Comparison of ENCODE assay signal across 23 cellular contexts in genomic region chr20:17667445-17667844, GRCh38. TPM values are rescaled to one million over a fixed set of nuclear protein-coding genes. Genes with fewer than 3 reads are reported as not detected.
"Had no signal": no experiment of that assay in that cellular context is flagged by ENCODE, and none has a peak within 500 bp of the region (broad histone marks: within the 10 kb centered on the region; RNA-seq: fewer than 3 reads in every experiment).

No MANE protein-coding gene starts in this region.

- H3K4me3 ChIP-seq: esophagus squamous epithelium, left ventricle myocardium inferior, mucosa of descending colon, right atrium auricular region, skin epidermis, tibial nerve had no signal

- ATAC-seq: activated CD4-positive, CD25-positive, alpha-beta regulatory T cell treated with anti-CD3 and anti-CD28 coated beads, Interleukin-2, amount 50 U/mL, for 24 hours; mucosa of descending colon; naive thymus-derived CD4-positive, alpha-beta T cell had no signal

- H3K27ac ChIP-seq: esophagus squamous epithelium, left ventricle myocardium inferior, right atrium auricular region had no signal

- H3K27me3 ChIP-seq: esophagus squamous epithelium, right atrium auricular region, tibial nerve had no signal

- DNase-seq: activated CD4-positive, alpha-beta T cell treated with anti-CD3 and anti-CD28 coated beads, Interleukin-2, amount 50 U/mL, for 1 hour; activated CD8-positive, alpha-beta memory T cell treated with anti-CD3 and anti-CD28 coated beads for 24 hours; activated naive CD4-positive, alpha-beta T cell treated with anti-CD3 and anti-CD28 coated beads for 36 hours; caudate nucleus; effector CD8-positive, alpha-beta T cell; esophagus squamous epithelium; foreskin fibroblast; hypothalamus; kidney; left ventricle myocardium inferior; mucosa of descending colon; naive thymus-derived CD4-positive, alpha-beta T cell; nucleus accumbens; stimulated activated CD4-positive, alpha-beta T cell treated with anti-CD3 and anti-CD28 coated beads, Interleukin-4, amount 100 ng/mL, for 24 hours; stimulated activated naive CD4-positive, alpha-beta T cell; T-helper 9 cell had no signal

- H3K27me3 Mint-ChIP-seq: naive thymus-derived CD4-positive, alpha-beta T cell; progenitor cell of endocrine pancreas had no signal

- H3K4me3 Mint-ChIP-seq: activated naive CD4-positive, alpha-beta T cell treated with anti-CD3 and anti-CD28 coated beads for 36 hours; naive thymus-derived CD4-positive, alpha-beta T cell had no signal

- H3K27ac Mint-ChIP-seq: activated naive CD4-positive, alpha-beta T cell treated with anti-CD3 and anti-CD28 coated beads for 36 hours; progenitor cell of endocrine pancreas had no signal

- H3K9me3 ChIP-seq: esophagus squamous epithelium, left ventricle myocardium inferior, mucosa of descending colon, right atrium auricular region, tibial nerve had no signal

- H3K9me3 Mint-ChIP-seq: activated naive CD4-positive, alpha-beta T cell treated with anti-CD3 and anti-CD28 coated beads for 36 hours; naive thymus-derived CD4-positive, alpha-beta T cell had no signal

- H3K36me3 ChIP-seq: left ventricle myocardium inferior, right atrium auricular region, tibial nerve had no signal

RNA-seq across cellular contexts. Expression of gene BANF2, which starts 32.3 kb away (rescaled TPM):
- total RNA-seq: activated naive CD4-positive, alpha-beta T cell treated with anti-CD3 and anti-CD28 coated beads for 36 hours; endothelial cell of umbilical vein; esophagus squamous epithelium; kidney; left ventricle myocardium inferior; mucosa of descending colon; naive thymus-derived CD4-positive, alpha-beta T cell; progenitor cell of endocrine pancreas; right atrium auricular region; subcutaneous adipose tissue; tibial nerve had no signal
- polyA plus RNA-seq: endothelial cell of umbilical vein; naive thymus-derived CD4-positive, alpha-beta T cell had no signal
